Comparison of ENCODE assay signal across 1 cellular context in the genomic region with DNA sequence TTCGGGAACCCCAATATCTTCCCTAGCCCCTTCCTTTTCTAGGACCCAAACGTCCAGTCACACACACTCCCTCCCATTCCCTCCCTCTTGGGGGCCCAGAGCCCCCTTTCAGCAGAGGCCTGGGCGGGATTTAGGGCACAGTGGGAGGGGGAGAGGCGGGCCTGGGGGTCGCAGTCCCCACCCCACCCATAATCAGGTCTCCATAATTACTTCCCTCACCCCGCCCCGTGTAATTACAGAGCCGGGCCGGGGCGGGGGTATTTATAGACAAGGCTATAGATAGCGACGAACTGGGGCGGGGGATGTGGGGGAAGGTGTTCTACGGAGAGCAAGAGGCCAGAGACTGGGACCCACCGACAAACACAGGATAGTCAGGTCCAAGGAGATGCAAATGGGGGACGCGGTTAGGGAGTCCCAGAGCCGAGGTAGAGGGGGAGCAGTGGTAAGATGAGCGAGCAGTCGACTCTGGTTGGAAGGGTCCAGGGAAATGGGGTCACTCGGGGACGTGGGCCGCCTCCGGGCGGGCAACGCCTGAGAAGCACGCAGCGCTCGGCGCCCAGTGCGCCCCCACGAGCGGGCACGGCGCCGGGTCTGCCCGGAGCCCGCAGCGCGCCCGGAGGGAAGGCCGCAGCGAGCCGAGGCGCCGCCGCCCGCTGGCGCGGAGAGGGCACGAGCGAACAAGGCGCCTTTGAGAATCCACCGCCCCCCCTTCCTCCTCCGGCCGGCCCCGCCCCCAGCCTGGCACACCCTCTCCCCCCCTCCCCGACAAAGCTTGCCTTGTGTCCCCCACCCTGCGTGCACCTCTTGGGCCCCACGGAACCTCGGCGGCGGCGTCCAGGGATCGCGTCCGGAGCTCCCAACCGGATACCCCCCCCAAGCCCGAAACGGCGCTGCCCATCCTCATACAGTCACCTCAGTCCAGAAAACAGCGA.
TF ChIP-seq lines count a peak whose summit lies in the region.

No MANE protein-coding gene starts in this region.

TF ChIP-seq in K562, 482 proteins besides CTCF, POLR2A, EP300 and RAD21:
- 0 out of 2 replicates have a peak, but pooled peaks have one; percentile 26 for TF ChIP-seq RBFOX2 (IDR thresholded peaks at IDR 0.05; ENCODE audit: low read depth, low read length)
- TF ChIP-seq CCNT2 (IDR thresholded peaks at IDR 0.05; ENCODE audit: borderline replicate concordance, extremely low read depth, insufficient read length, low read depth, low read length): peak; percentile 37
- no peak for TF ChIP-seq NCOR1 (IDR thresholded peaks at IDR 0.05)
- no peak for TF ChIP-seq TAF15 (IDR thresholded peaks at IDR 0.05; ENCODE audit: low read depth, low read length)
- TF ChIP-seq CHCHD3 (CRISPR knock-in tag; IDR thresholded peaks at IDR 0.05): no peak
- no peak for TF ChIP-seq ELK3 (CRISPR knock-in tag; IDR thresholded peaks at IDR 0.05)
- no peak for TF ChIP-seq ZNF224 (CRISPR knock-in tag; IDR thresholded peaks at IDR 0.05)
- no peak for TF ChIP-seq RNF219 (CRISPR knock-in tag; IDR thresholded peaks at IDR 0.05)
- TF ChIP-seq, protein P1, sequence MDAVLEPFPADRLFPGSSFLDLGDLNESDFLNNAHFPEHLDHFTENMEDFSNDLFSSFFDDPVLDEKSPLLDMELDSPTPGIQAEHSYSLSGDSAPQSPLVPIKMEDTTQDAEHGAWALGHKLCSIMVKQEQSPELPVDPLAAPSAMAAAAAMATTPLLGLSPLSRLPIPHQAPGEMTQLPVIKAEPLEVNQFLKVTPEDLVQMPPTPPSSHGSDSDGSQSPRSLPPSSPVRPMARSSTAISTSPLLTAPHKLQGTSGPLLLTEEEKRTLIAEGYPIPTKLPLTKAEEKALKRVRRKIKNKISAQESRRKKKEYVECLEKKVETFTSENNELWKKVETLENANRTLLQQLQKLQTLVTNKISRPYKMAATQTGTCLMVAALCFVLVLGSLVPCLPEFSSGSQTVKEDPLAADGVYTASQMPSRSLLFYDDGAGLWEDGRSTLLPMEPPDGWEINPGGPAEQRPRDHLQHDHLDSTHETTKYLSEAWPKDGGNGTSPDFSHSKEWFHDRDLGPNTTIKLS (IDR thresholded peaks at IDR 0.05; ENCODE audit: borderline replicate concordance, low read depth): no peak
- TF ChIP-seq POLR2G (IDR thresholded peaks at IDR 0.05; ENCODE audit: low read depth, low read length): 0 out of 2 replicates have a peak, but pooled peaks have one; percentile 44
